ENCODE assay signal across 23 cellular contexts in genomic region chr7:37973915-37974314, GRCh38. TPM values are rescaled to one million over a fixed set of nuclear protein-coding genes. Genes with fewer than 3 reads are reported as not detected.
"Had no signal": no experiment of that assay in that cellular context is flagged by ENCODE, and none has a peak within 500 bp of the region (broad histone marks: within the 10 kb centered on the region; RNA-seq: fewer than 3 reads in every experiment).

No MANE protein-coding gene starts in this region.

- H3K9me3 Mint-ChIP-seq: activated CD4-positive, alpha-beta T cell treated with anti-CD3 and anti-CD28 coated beads, Interleukin-2, amount 10 ng/mL, durations not matched to agents 7 days and 5 days; activated naive CD4-positive, alpha-beta T cell treated with anti-CD3 and anti-CD28 coated beads, Interleukin-2, amount 50 U/mL, for 72 hours; mesothelial cell of epicardium; nephron; type B pancreatic cell had no signal

- H3K27ac ChIP-seq: body of pancreas, testis had no signal

- H3K9me3 ChIP-seq: body of pancreas, testis had no signal

- H3K27ac Mint-ChIP-seq: activated CD4-positive, alpha-beta T cell treated with anti-CD3 and anti-CD28 coated beads, Interleukin-2, amount 10 ng/mL, durations not matched to agents 7 days and 5 days; activated naive CD4-positive, alpha-beta T cell treated with anti-CD3 and anti-CD28 coated beads, Interleukin-2, amount 50 U/mL, for 72 hours; mesothelial cell of epicardium; type B pancreatic cell had no signal

- DNase-seq: activated CD4-positive, alpha-beta T cell treated with anti-CD3 and anti-CD28 coated beads, Interleukin-2, amount 10 ng/mL, durations not matched to agents 7 days and 5 days; activated CD8-positive, alpha-beta memory T cell treated with anti-CD3 and anti-CD28 coated beads for 24 hours; activated CD8-positive, alpha-beta memory T cell treated with anti-CD3 and anti-CD28 coated beads, Interleukin-2, amount 50 U/mL, for 48 hours; activated gamma-delta T cell treated with Interleukin-2 at 50 U/mL for 16 hours; amniotic stem cell; body of pancreas; caudate nucleus; foreskin fibroblast; hypothalamus; right cardiac atrium; small intestine; stimulated activated CD4-positive, alpha-beta T cell treated with anti-CD3 and anti-CD28 coated beads, Interleukin-15, amount 100 ng/mL, for 24 hours; stimulated activated CD4-positive, alpha-beta T cell treated with anti-CD3 and anti-CD28 coated beads, Interleukin-2, amount 100 ng/mL, for 48 hours; T-helper 1 cell; T1000; testis had no signal

- H3K36me3 Mint-ChIP-seq: activated naive CD4-positive, alpha-beta T cell treated with anti-CD3 and anti-CD28 coated beads, Interleukin-2, amount 50 U/mL, for 72 hours; mesothelial cell of epicardium; type B pancreatic cell had no signal

- H3K4me3 ChIP-seq: body of pancreas, lung, testis had no signal

- H3K27me3 ChIP-seq: body of pancreas, testis had no signal

- H3K27me3 Mint-ChIP-seq: type B pancreatic cell had no signal

- H3K4me3 Mint-ChIP-seq: activated CD4-positive, alpha-beta T cell treated with anti-CD3 and anti-CD28 coated beads, Interleukin-2, amount 10 ng/mL, durations not matched to agents 7 days and 5 days; mesothelial cell of epicardium; nephron; type B pancreatic cell had no signal

- H3K4me1 ChIP-seq: body of pancreas had no signal

- H3K4me1 Mint-ChIP-seq: activated CD4-positive, alpha-beta T cell treated with anti-CD3 and anti-CD28 coated beads, Interleukin-2, amount 10 ng/mL, durations not matched to agents 7 days and 5 days had no signal

- ATAC-seq: activated naive CD4-positive, alpha-beta T cell treated with anti-CD3 and anti-CD28 coated beads, Interleukin-2, amount 50 U/mL, for 72 hours; body of pancreas; right cardiac atrium had no signal

RNA-seq across cellular contexts. Expression of gene EPDR1, which starts 53.5 kb away (rescaled TPM):
- polyA plus RNA-seq: keratinocyte had no signal

RNA-seq across cellular contexts. Expression of gene SFRP4, which starts 57.3 kb away (rescaled TPM):
- total RNA-seq: activated CD4-positive, alpha-beta T cell treated with anti-CD3 and anti-CD28 coated beads, Interleukin-2, amount 10 ng/mL, durations not matched to agents 7 days and 5 days; activated naive CD4-positive, alpha-beta T cell treated with anti-CD3 and anti-CD28 coated beads, Interleukin-2, amount 50 U/mL, for 72 hours; dermis microvascular lymphatic vessel endothelial cell had no signal
- polyA plus RNA-seq: keratinocyte had no signal
